In the genomic region with DNA sequence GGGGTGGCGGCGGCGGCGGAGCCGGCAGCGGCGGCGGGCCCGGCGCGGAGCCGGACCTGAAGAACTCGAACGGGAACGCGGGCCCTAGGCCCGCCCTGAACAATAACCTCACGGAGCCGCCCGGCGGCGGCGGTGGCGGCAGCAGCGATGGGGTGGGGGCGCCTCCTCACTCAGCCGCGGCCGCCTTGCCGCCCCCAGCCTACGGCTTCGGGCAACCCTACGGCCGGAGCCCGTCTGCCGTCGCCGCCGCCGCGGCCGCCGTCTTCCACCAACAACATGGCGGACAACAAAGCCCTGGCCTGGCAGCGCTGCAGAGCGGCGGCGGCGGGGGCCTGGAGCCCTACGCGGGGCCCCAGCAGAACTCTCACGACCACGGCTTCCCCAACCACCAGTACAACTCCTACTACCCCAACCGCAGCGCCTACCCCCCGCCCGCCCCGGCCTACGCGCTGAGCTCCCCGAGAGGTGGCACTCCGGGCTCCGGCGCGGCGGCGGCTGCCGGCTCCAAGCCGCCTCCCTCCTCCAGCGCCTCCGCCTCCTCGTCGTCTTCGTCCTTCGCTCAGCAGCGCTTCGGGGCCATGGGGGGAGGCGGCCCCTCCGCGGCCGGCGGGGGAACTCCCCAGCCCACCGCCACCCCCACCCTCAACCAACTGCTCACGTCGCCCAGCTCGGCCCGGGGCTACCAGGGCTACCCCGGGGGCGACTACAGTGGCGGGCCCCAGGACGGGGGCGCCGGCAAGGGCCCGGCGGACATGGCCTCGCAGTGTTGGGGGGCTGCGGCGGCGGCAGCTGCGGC, we compare ENCODE assay signal across 1 cellular context.
TF ChIP-seq lines count a peak whose summit lies in the region.

No MANE protein-coding gene starts in this region.

TF ChIP-seq in SK-N-SH treated with all-trans-retinoic acid at 6 μM for 48 hours, 23 proteins besides CTCF, POLR2A, EP300 and RAD21 (continued from another document):
- TF ChIP-seq, protein P1, sequence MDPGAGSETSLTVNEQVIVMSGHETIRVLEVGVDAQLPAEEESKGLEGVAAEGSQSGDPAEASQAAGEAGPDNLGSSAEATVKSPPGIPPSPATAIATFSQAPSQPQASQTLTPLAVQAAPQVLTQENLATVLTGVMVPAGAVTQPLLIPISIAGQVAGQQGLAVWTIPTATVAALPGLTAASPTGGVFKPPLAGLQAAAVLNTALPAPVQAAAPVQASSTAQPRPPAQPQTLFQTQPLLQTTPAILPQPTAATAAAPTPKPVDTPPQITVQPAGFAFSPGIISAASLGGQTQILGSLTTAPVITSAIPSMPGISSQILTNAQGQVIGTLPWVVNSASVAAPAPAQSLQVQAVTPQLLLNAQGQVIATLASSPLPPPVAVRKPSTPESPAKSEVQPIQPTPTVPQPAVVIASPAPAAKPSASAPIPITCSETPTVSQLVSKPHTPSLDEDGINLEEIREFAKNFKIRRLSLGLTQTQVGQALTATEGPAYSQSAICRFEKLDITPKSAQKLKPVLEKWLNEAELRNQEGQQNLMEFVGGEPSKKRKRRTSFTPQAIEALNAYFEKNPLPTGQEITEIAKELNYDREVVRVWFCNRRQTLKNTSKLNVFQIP (CRISPR knock-in tag; IDR thresholded peaks at IDR 0.05; ENCODE audit: borderline replicate concordance, low read depth): no peak
- TF ChIP-seq ZFP3 (CRISPR knock-in tag; IDR thresholded peaks at IDR 0.05) (no peak), BACH2 (CRISPR knock-in tag; IDR thresholded peaks at IDR 0.05; ENCODE audit: borderline replicate concordance) (no peak), ZNF8 (CRISPR knock-in tag; IDR thresholded peaks at IDR 0.05) (no peak)
- TF ChIP-seq, protein P2, sequence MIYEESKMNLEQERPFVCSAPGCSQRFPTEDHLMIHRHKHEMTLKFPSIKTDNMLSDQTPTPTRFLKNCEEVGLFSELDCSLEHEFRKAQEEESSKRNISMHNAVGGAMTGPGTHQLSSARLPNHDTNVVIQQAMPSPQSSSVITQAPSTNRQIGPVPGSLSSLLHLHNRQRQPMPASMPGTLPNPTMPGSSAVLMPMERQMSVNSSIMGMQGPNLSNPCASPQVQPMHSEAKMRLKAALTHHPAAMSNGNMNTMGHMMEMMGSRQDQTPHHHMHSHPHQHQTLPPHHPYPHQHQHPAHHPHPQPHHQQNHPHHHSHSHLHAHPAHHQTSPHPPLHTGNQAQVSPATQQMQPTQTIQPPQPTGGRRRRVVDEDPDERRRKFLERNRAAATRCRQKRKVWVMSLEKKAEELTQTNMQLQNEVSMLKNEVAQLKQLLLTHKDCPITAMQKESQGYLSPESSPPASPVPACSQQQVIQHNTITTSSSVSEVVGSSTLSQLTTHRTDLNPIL (CRISPR knock-in tag; IDR thresholded peaks at IDR 0.05; ENCODE audit: low read depth): no peak
